34 cellular contexts compared by ENCODE assay signal in the genomic region with DNA sequence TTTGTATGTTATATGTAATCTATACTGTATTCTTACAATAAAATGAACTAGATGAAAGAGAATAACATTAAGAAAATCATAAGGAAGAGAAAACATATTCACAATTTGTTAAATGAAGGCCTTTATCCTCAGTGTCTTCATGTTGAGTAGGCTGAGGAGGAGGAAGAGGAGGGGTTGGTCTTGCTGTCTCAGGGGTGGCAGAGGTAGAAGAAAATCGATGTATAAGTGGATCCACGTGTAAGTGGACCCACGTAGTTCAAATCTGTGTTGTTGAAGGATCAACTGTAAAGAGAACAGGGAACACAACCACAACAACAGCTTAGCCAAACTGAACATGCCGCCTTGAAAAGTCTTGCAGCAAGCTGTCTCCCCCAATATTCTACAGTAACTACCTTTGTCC.
"Had no signal": no experiment of that assay in that cellular context is flagged by ENCODE, and none has a peak within 500 bp of the region (broad histone marks: within the 10 kb centered on the region; RNA-seq: fewer than 3 reads in every experiment).

No MANE protein-coding gene starts in this region.

- DNase-seq: Karpas-422, Kasumi-1, MG63, MM.1S, MV-4-11, NCI-H1048, NCI-H1092, NCI-H1092 treated with DMSO at 0.1 percent for 48 hours, NCI-H1105, NCI-H1105 treated with DMSO at 0.1 percent for 48 hours, NCI-H1417, NCI-H1417 treated with DMSO at 0.1 percent for 48 hours, NCI-H1436, NCI-H1436 treated with DMSO at 0.1 percent for 48 hours, NCI-H146, NCI-H1694, NCI-H1694 treated with DMSO at 0.1 percent for 48 hours, NCI-H187, NCI-H187 treated with DMSO at 0.1 percent for 48 hours, NCI-H1930, NCI-H2029, NCI-H2029 treated with DMSO at 0.1 percent for 48 hours, NCI-H2081, NCI-H2081 treated with DMSO at 0.1 percent for 48 hours, NCI-H2107, NCI-H2171, NCI-H2171 treated with DMSO at 0.1 percent for 48 hours, NCI-H2227 treated with DMSO at 0.1 percent for 48 hours, NCI-H226, NCI-H345, NCI-H446, NCI-H446 treated with DMSO at 0.1 percent for 48 hours, NCI-H510A, NCI-H510A treated with DMSO at 0.1 percent for 48 hours had no signal

- H3K4me3 ChIP-seq: MG63 had no signal

- H3K36me3 ChIP-seq: MG63 had no signal

- H3K27me3 ChIP-seq: MG63 had no signal

- H3K9me3 ChIP-seq: MG63 had no signal
